ENCODE assay signal across 17 cellular contexts in genomic region chr2:26980971-26981370, GRCh38. TPM values are rescaled to one million over a fixed set of nuclear protein-coding genes. Genes with fewer than 3 reads are reported as not detected.
DNase-seq lines count a peak whose midpoint lies in the region; ATAC-seq and TF ChIP-seq lines count a peak whose summit lies in the region.
"Had no signal": no experiment of that assay in that cellular context is flagged by ENCODE, and none has a peak within 500 bp of the region (broad histone marks: within the 10 kb centered on the region; RNA-seq: fewer than 3 reads in every experiment).

No MANE protein-coding gene starts in this region.

- no peak overlapping the region for H4K8ac ChIP-seq in mesenchymal stem cell (ENCODE audit: low read length)

- no peak overlapping the region for H3K4me3 Mint-ChIP-seq in activated T-helper 1 cell treated with anti-CD3 and anti-CD28 coated beads, Interleukin-12 subunit alpha, Interleukin-12 subunit beta, Interleukin-2, Interleukin-4 antibody, amounts not matched to agents 30 ng/mL and 10 ng/mL and 1 ng/mL, durations not matched to agents 14 hours and 24 hours and 36 hours
- H3K4me3 Mint-ChIP-seq in effector memory CD8-positive, alpha-beta T cell: no peak overlapping the region
- H3K4me3 Mint-ChIP-seq: B cell; CD4-positive, alpha-beta memory T cell; GM23338; H9 had no signal

- DNase-seq in COLO829 (ENCODE audit: low spot score) (peak; percentile 94), epidermal melanocyte (ENCODE audit: insufficient read length, low spot score) (peak; percentile 89), mesenchymal stem cell (no peak), sigmoid colon (no peak), WERI-Rb-1 (no peak)
- no peak for DNase-seq in activated T-helper 1 cell treated with anti-CD3 and anti-CD28 coated beads, Interleukin-12 subunit alpha, Interleukin-12 subunit beta, Interleukin-2, Interleukin-4 antibody, amounts not matched to agents 30 ng/mL and 10 ng/mL and 1 ng/mL, durations not matched to agents 14 hours and 24 hours and 36 hours (ENCODE audit: low spot score)
- no peak for DNase-seq in effector memory CD8-positive, alpha-beta T cell
- DNase-seq: ACHN; CD4-positive, alpha-beta memory T cell; COR-L47; DMS153; DMS79 treated with DMSO at 0.1 percent for 48 hours; EL; H9 had no signal

- WGBS in mesenchymal stem cell: 97% methylated on average over 2 of the region's 2 CpGs
- 90 to 94% methylated on average over 2 of the region's 2 CpGs for WGBS in sigmoid colon, 2 donors

- H3K23ac ChIP-seq in mesenchymal stem cell (ENCODE audit: low read length in 2 of 2): no peak overlapping the region

- H2AK5ac ChIP-seq in mesenchymal stem cell (ENCODE audit: low read length, severe bottlenecking): no peak overlapping the region

- H3K27ac ChIP-seq in mesenchymal stem cell (ENCODE audit: low read length, poor library complexity, severe bottlenecking): no peak overlapping the region
- H3K27ac ChIP-seq in sigmoid colon: peak overlapping the region in 3 of 4 donors; percentile 28 to 57 (median 39)
- no peak overlapping the region for H3K27ac ChIP-seq in WERI-Rb-1

- peaks cover 1% of the 10 kb centered on the region for H3K4me1 ChIP-seq in mesenchymal stem cell (ENCODE audit: control insufficient read depth, insufficient read depth, low read depth, low read length)
- peaks cover 0 to 28% (median 20%) of the 10 kb centered on the region in 4 donors for H3K4me1 ChIP-seq in sigmoid colon

- peaks cover 6% of the 10 kb centered on the region for H3K27me3 Mint-ChIP-seq in activated T-helper 1 cell treated with anti-CD3 and anti-CD28 coated beads, Interleukin-12 subunit alpha, Interleukin-12 subunit beta, Interleukin-2, Interleukin-4 antibody, amounts not matched to agents 30 ng/mL and 10 ng/mL and 1 ng/mL, durations not matched to agents 14 hours and 24 hours and 36 hours (ENCODE audit: insufficient read depth)
- peaks cover 0 to 15% of the 10 kb centered on the region in 2 donors for H3K27me3 Mint-ChIP-seq in effector memory CD8-positive, alpha-beta T cell
- H3K27me3 Mint-ChIP-seq: CD4-positive, alpha-beta memory T cell had no signal

- H2BK5ac ChIP-seq in mesenchymal stem cell (ENCODE audit: low read depth, low read length, poor library complexity, severe bottlenecking): no peak overlapping the region

- ATAC-seq in effector memory CD8-positive, alpha-beta T cell (replicated peaks): no peak
- ATAC-seq in GM19328 (IDR thresholded peaks at IDR 0.05; ENCODE audit: unreplicated experiment): no peak
- ATAC-seq: GM23338 had no signal

- H2BK12ac ChIP-seq in mesenchymal stem cell (ENCODE audit: low read length in 2 of 2): peak overlapping the region in 1 of 2 experiments; percentile 41

- no peaks in the 10 kb centered on the region for H3K36me3 ChIP-seq in mesenchymal stem cell (ENCODE audit: control insufficient read depth in 1 of 2, insufficient read depth in 2 of 2, low read depth in 1 of 2, low read length in 2 of 2)
- no peaks in the 10 kb centered on the region for H3K36me3 ChIP-seq in sigmoid colon
- H3K36me3 ChIP-seq in WERI-Rb-1: no peaks in the 10 kb centered on the region; the same call in 1 of the 2 replicates

- no peak overlapping the region for H2BK15ac ChIP-seq in mesenchymal stem cell (ENCODE audit: low read depth, poor library complexity, severe bottlenecking)

- H3K27me3 ChIP-seq in mesenchymal stem cell (ENCODE audit: control insufficient read depth in 1 of 2, insufficient read depth in 1 of 2, low read length in 2 of 2) (peaks cover 0 to 61% of the 10 kb centered on the region in 2 experiments), sigmoid colon (no peaks in the 10 kb centered on the region), WERI-Rb-1 (ENCODE audit: insufficient read depth, low read depth, severe bottlenecking) (no peaks in the 10 kb centered on the region)

- H3K18ac ChIP-seq in mesenchymal stem cell (ENCODE audit: low read depth in 1 of 2, low read length in 2 of 2): no peak overlapping the region

- intact Hi-C loops in sigmoid colon (cut with DNase I): no loop called here
- intact Hi-C loops in activated T-helper 1 cell treated with anti-CD3 and anti-CD28 coated beads, Interleukin-12 subunit alpha, Interleukin-12 subunit beta, Interleukin-2, Interleukin-4 antibody, amounts not matched to agents 30 ng/mL and 10 ng/mL and 1 ng/mL, durations not matched to agents 14 hours and 24 hours and 36 hours (cut with micrococcal nuclease): no loop called here

- H3K9me3 ChIP-seq in mesenchymal stem cell (ENCODE audit: control insufficient read depth, low read length) (no peaks in the 10 kb centered on the region), sigmoid colon (no peaks in the 10 kb centered on the region), WERI-Rb-1 (ENCODE audit: severe bottlenecking) (no peaks in the 10 kb centered on the region)

- H3K9me3 Mint-ChIP-seq in activated T-helper 1 cell treated with anti-CD3 and anti-CD28 coated beads, Interleukin-12 subunit alpha, Interleukin-12 subunit beta, Interleukin-2, Interleukin-4 antibody, amounts not matched to agents 30 ng/mL and 10 ng/mL and 1 ng/mL, durations not matched to agents 14 hours and 24 hours and 36 hours: no peaks in the 10 kb centered on the region
- no peaks in the 10 kb centered on the region for H3K9me3 Mint-ChIP-seq in effector memory CD8-positive, alpha-beta T cell
- H3K9me3 Mint-ChIP-seq: CD4-positive, alpha-beta memory T cell; GM23338; H9 had no signal

- H3K36me3 Mint-ChIP-seq in activated T-helper 1 cell treated with anti-CD3 and anti-CD28 coated beads, Interleukin-12 subunit alpha, Interleukin-12 subunit beta, Interleukin-2, Interleukin-4 antibody, amounts not matched to agents 30 ng/mL and 10 ng/mL and 1 ng/mL, durations not matched to agents 14 hours and 24 hours and 36 hours (ENCODE audit: low read depth): no peaks in the 10 kb centered on the region
- peaks cover 3% of the 10 kb centered on the region for H3K36me3 Mint-ChIP-seq in effector memory CD8-positive, alpha-beta T cell (ENCODE audit: insufficient read depth)
- H3K36me3 Mint-ChIP-seq: CD4-positive, alpha-beta memory T cell had no signal

- H3K27ac Mint-ChIP-seq in activated T-helper 1 cell treated with anti-CD3 and anti-CD28 coated beads, Interleukin-12 subunit alpha, Interleukin-12 subunit beta, Interleukin-2, Interleukin-4 antibody, amounts not matched to agents 30 ng/mL and 10 ng/mL and 1 ng/mL, durations not matched to agents 14 hours and 24 hours and 36 hours: no peak overlapping the region
- no peak overlapping the region for H3K27ac Mint-ChIP-seq in effector memory CD8-positive, alpha-beta T cell
- H3K27ac Mint-ChIP-seq: B cell, GM23338, H9 had no signal

- no peaks in the 10 kb centered on the region for H3K79me1 ChIP-seq in mesenchymal stem cell (replicated peaks; ENCODE audit: low read length, poor library complexity, severe bottlenecking)

- H3K9ac ChIP-seq in mesenchymal stem cell (ENCODE audit: low read length): no peak overlapping the region

- H2AFZ ChIP-seq in mesenchymal stem cell (ENCODE audit: low read depth, low read length): no peak overlapping the region
- H2AFZ ChIP-seq: GM23338 had no signal

- TF ChIP-seq CTCF in sigmoid colon (IDR thresholded peaks at IDR 0.05) (no peak), WERI-Rb-1 (IDR thresholded peaks at IDR 0.05; ENCODE audit: low read depth, low read length) (no peak)

- H3K4me3 ChIP-seq in mesenchymal stem cell (ENCODE audit: insufficient read depth in 1 of 2, low read depth in 1 of 2, low read length in 2 of 2) (no peak overlapping the region), sigmoid colon (no peak overlapping the region), WERI-Rb-1 (ENCODE audit: low read depth, low read length) (no peak overlapping the region)
- H3K4me3 ChIP-seq: GM23338 had no signal

- H3K14ac ChIP-seq in mesenchymal stem cell (ENCODE audit: low read length in 2 of 2): no peak overlapping the region

- H2BK120ac ChIP-seq in mesenchymal stem cell (ENCODE audit: low read depth, low read length): no peak overlapping the region

- H3K4ac ChIP-seq in mesenchymal stem cell (ENCODE audit: low read depth in 1 of 2, low read length in 2 of 2): no peak overlapping the region

- no peak for TF ChIP-seq EP300 in sigmoid colon (IDR thresholded peaks at IDR 0.05)

- TF ChIP-seq POLR2A in sigmoid colon (IDR thresholded peaks at IDR 0.05): no peak

- H3K4me1 Mint-ChIP-seq in activated T-helper 1 cell treated with anti-CD3 and anti-CD28 coated beads, Interleukin-12 subunit alpha, Interleukin-12 subunit beta, Interleukin-2, Interleukin-4 antibody, amounts not matched to agents 30 ng/mL and 10 ng/mL and 1 ng/mL, durations not matched to agents 14 hours and 24 hours and 36 hours (ENCODE audit: low read depth): no peaks in the 10 kb centered on the region
- peaks cover 0 to 3% of the 10 kb centered on the region in 2 donors for H3K4me1 Mint-ChIP-seq in effector memory CD8-positive, alpha-beta T cell (ENCODE audit: low read depth in 2 of 2)
- H3K4me1 Mint-ChIP-seq: B cell had no signal

- no peak overlapping the region for H3K4me2 ChIP-seq in mesenchymal stem cell (ENCODE audit: low read length, poor library complexity, severe bottlenecking)
- H3K4me2 ChIP-seq: GM23338 had no signal

- H4K91ac ChIP-seq in mesenchymal stem cell (ENCODE audit: low read length): peak overlapping the region; percentile 18

RNA-seq across cellular contexts. Expression of gene MAPRE3, which starts 10.5 kb away (rescaled TPM):
- polyA plus RNA-seq in mesenchymal stem cell (2013, experiment 1 of 2): 22.8 TPM
- polyA plus RNA-seq in mesenchymal stem cell (2013, experiment 2 of 2): 23.1 TPM
- total RNA-seq in sigmoid colon: 10 to 100 TPM in 1 of 4 donors, 1 to 10 TPM in 3; 5.1 to 27.4 (median 8.9) TPM
- 10 to 100 TPM; 15.6 to 73.3 (median 32.1) TPM for polyA plus RNA-seq in sigmoid colon
- 3.1 and 3.7 TPM in 2 replicates for total RNA-seq in activated T-helper 1 cell treated with anti-CD3 and anti-CD28 coated beads, Interleukin-12 subunit alpha, Interleukin-12 subunit beta, Interleukin-2, Interleukin-4 antibody, amounts not matched to agents 30 ng/mL and 10 ng/mL and 1 ng/mL, durations not matched to agents 14 hours and 24 hours and 36 hours

RNA-seq across cellular contexts. Expression of gene TMEM214, which starts 51.8 kb away (rescaled TPM):
- polyA plus RNA-seq in mesenchymal stem cell (2013, experiment 1 of 2): 110 TPM
- polyA plus RNA-seq in mesenchymal stem cell (2013, experiment 2 of 2): 107 TPM
- 10 to 100 TPM; 26.4 to 39.4 (median 35.0) TPM for total RNA-seq in sigmoid colon
- polyA plus RNA-seq in sigmoid colon: 10 to 100 TPM; 16.0 to 65.7 (median 16.2) TPM
- total RNA-seq in activated T-helper 1 cell treated with anti-CD3 and anti-CD28 coated beads, Interleukin-12 subunit alpha, Interleukin-12 subunit beta, Interleukin-2, Interleukin-4 antibody, amounts not matched to agents 30 ng/mL and 10 ng/mL and 1 ng/mL, durations not matched to agents 14 hours and 24 hours and 36 hours: 97.5 and 98.1 TPM in 2 replicates

Comparison
In these comparisons a context has a peak if more than half of its experiments do, and no peak if none do; other contexts are left out.
1. DNase-seq: peak in COLO829 (single experiment) and epidermal melanocyte (single experiment); none in mesenchymal stem cell (single experiment), sigmoid colon (single experiment), activated T-helper 1 cell treated with anti-CD3 and anti-CD28 coated beads, Interleukin-12 subunit alpha, Interleukin-12 subunit beta, Interleukin-2, Interleukin-4 antibody, amounts not matched to agents 30 ng/mL and 10 ng/mL and 1 ng/mL, durations not matched to agents 14 hours and 24 hours and 36 hours (single experiment), WERI-Rb-1 (single experiment) and effector memory CD8-positive, alpha-beta T cell (0 of 3).
2. H3K27ac ChIP-seq: peak in sigmoid colon (3 of 4); none in mesenchymal stem cell (single experiment) and WERI-Rb-1 (single experiment).